Comparison of ENCODE assay signal across 16 cellular contexts in genomic region chr17:44247346-44248219, GRCh38. TPM values are rescaled to one million over a fixed set of nuclear protein-coding genes. Genes with fewer than 3 reads are reported as not detected.
A peak's percentile ranks its signal among the peaks of the same experiment; 100 is the strongest.
DNase-seq lines count a peak whose midpoint lies in the region; ATAC-seq lines count a peak whose summit lies in the region.
"Had no signal": no experiment of that assay in that cellular context is flagged by ENCODE, and none has a peak within 500 bp of the region (broad histone marks: within the 10 kb centered on the region; RNA-seq: fewer than 3 reads in every experiment).

No MANE protein-coding gene starts in this region.

- peaks cover 23% of the 10 kb centered on the region for H3K4me1 Mint-ChIP-seq in activated CD4-positive, alpha-beta T cell treated with anti-CD3 and anti-CD28 coated beads, Interleukin-2, amount 10 ng/mL, durations not matched to agents 24 days and 14 days
- H3K4me1 Mint-ChIP-seq in activated naive CD8-positive, alpha-beta T cell treated with anti-CD3 and anti-CD28 coated beads for 36 hours = peaks cover 36% of the 10 kb centered on the region
- peaks cover 29% of the 10 kb centered on the region for H3K4me1 Mint-ChIP-seq in stimulated activated effector memory CD8-positive, alpha-beta T cell treated with anti-CD3 and anti-CD28 coated beads, Interleukin-12 subunit alpha, Interleukin-12 subunit beta, amount 100 ng/mL, for 72 hours

- no peak overlapping the region for H3K4me3 Mint-ChIP-seq in activated CD4-positive, alpha-beta T cell treated with anti-CD3 and anti-CD28 coated beads, Interleukin-2, amount 10 ng/mL, durations not matched to agents 24 days and 14 days
- no peak overlapping the region for H3K4me3 Mint-ChIP-seq in activated naive CD8-positive, alpha-beta T cell treated with anti-CD3 and anti-CD28 coated beads for 36 hours
- H3K4me3 Mint-ChIP-seq in stimulated activated effector memory CD8-positive, alpha-beta T cell treated with anti-CD3 and anti-CD28 coated beads, Interleukin-12 subunit alpha, Interleukin-12 subunit beta, amount 100 ng/mL, for 72 hours = no peak overlapping the region
- H3K4me3 Mint-ChIP-seq: dendritic cell treated with granulocyte-macrophage colony-stimulating factor and Interleukin-4, amounts not matched to agents 40 ng/mL and 50 ng/mL, for 4 days had no signal

- no peaks in the 10 kb centered on the region for H3K36me3 Mint-ChIP-seq in activated CD4-positive, alpha-beta T cell treated with anti-CD3 and anti-CD28 coated beads, Interleukin-2, amount 10 ng/mL, durations not matched to agents 24 days and 14 days (ENCODE audit: low read depth)
- H3K36me3 Mint-ChIP-seq in activated naive CD8-positive, alpha-beta T cell treated with anti-CD3 and anti-CD28 coated beads for 36 hours = no peaks in the 10 kb centered on the region
- H3K36me3 Mint-ChIP-seq in stimulated activated effector memory CD8-positive, alpha-beta T cell treated with anti-CD3 and anti-CD28 coated beads, Interleukin-12 subunit alpha, Interleukin-12 subunit beta, amount 100 ng/mL, for 72 hours = peaks cover 8% of the 10 kb centered on the region

- no peaks in the 10 kb centered on the region for H3K27me3 Mint-ChIP-seq in activated CD4-positive, alpha-beta T cell treated with anti-CD3 and anti-CD28 coated beads, Interleukin-2, amount 10 ng/mL, durations not matched to agents 24 days and 14 days
- no peaks in the 10 kb centered on the region for H3K27me3 Mint-ChIP-seq in activated naive CD8-positive, alpha-beta T cell treated with anti-CD3 and anti-CD28 coated beads for 36 hours

- no peak for ATAC-seq in stimulated activated effector memory CD8-positive, alpha-beta T cell treated with anti-CD3 and anti-CD28 coated beads, Interleukin-12 subunit alpha, Interleukin-12 subunit beta, amount 100 ng/mL, for 72 hours
- no peak for ATAC-seq in GM18498 (IDR thresholded peaks at IDR 0.05; ENCODE audit: unreplicated experiment)

- DNase-seq in activated CD4-positive, alpha-beta T cell treated with anti-CD3 and anti-CD28 coated beads, Interleukin-2, amount 10 ng/mL, durations not matched to agents 24 days and 14 days = no peak
- DNase-seq in activated CD4-positive, alpha-beta T cell treated with anti-CD3 and anti-CD28 coated beads, Interleukin-2, amount 50 U/mL, for 48 hours = no peak
- no peak for DNase-seq in activated naive CD8-positive, alpha-beta T cell treated with anti-CD3 and anti-CD28 coated beads for 36 hours
- DNase-seq in left kidney (ENCODE audit: low read depth, low spot score) (peak; percentile 29), hippocampal formation (lab: John Stamatoyannopoulos, UW) (no peak), NOMO-1 treated with dmso at 0.1 percent for 144 hours (lab: John Stamatoyannopoulos, UW; ENCODE audit: unreplicated experiment) (no peak)
- DNase-seq in stimulated activated effector memory CD8-positive, alpha-beta T cell treated with anti-CD3 and anti-CD28 coated beads, Interleukin-12 subunit alpha, Interleukin-12 subunit beta, amount 100 ng/mL, for 72 hours (ENCODE audit: low spot score in 2 of 2) = no peak
- DNase-seq: anterior cingulate cortex, DMS 273 treated with DMSO at 0.1 percent for 48 hours, small intestine, tibial artery had no signal

- H3K27ac Mint-ChIP-seq in activated CD4-positive, alpha-beta T cell treated with anti-CD3 and anti-CD28 coated beads, Interleukin-2, amount 10 ng/mL, durations not matched to agents 24 days and 14 days = peak overlapping the region; percentile 56
- H3K27ac Mint-ChIP-seq in activated naive CD8-positive, alpha-beta T cell treated with anti-CD3 and anti-CD28 coated beads for 36 hours = peak overlapping the region; percentile 89
- peak overlapping the region; percentile 89 for H3K27ac Mint-ChIP-seq in stimulated activated effector memory CD8-positive, alpha-beta T cell treated with anti-CD3 and anti-CD28 coated beads, Interleukin-12 subunit alpha, Interleukin-12 subunit beta, amount 100 ng/mL, for 72 hours
- H3K27ac Mint-ChIP-seq: dendritic cell treated with granulocyte-macrophage colony-stimulating factor and Interleukin-4, amounts not matched to agents 40 ng/mL and 50 ng/mL, for 4 days had no signal

- intact Hi-C loops in activated CD4-positive, alpha-beta T cell treated with anti-CD3 and anti-CD28 coated beads, Interleukin-2, amount 10 ng/mL, durations not matched to agents 24 days and 14 days (cut with micrococcal nuclease) = no loop called here

- no peaks in the 10 kb centered on the region for H3K9me3 Mint-ChIP-seq in activated CD4-positive, alpha-beta T cell treated with anti-CD3 and anti-CD28 coated beads, Interleukin-2, amount 10 ng/mL, durations not matched to agents 24 days and 14 days
- no peaks in the 10 kb centered on the region for H3K9me3 Mint-ChIP-seq in activated naive CD8-positive, alpha-beta T cell treated with anti-CD3 and anti-CD28 coated beads for 36 hours
- H3K9me3 Mint-ChIP-seq in stimulated activated effector memory CD8-positive, alpha-beta T cell treated with anti-CD3 and anti-CD28 coated beads, Interleukin-12 subunit alpha, Interleukin-12 subunit beta, amount 100 ng/mL, for 72 hours = no peaks in the 10 kb centered on the region
- H3K9me3 Mint-ChIP-seq: dendritic cell treated with granulocyte-macrophage colony-stimulating factor and Interleukin-4, amounts not matched to agents 40 ng/mL and 50 ng/mL, for 4 days had no signal

RNA-seq across cellular contexts. Expression of gene SLC4A1, which starts 20.4 kb away (rescaled TPM):
- total RNA-seq in activated CD4-positive, alpha-beta T cell treated with anti-CD3 and anti-CD28 coated beads, Interleukin-2, amount 10 ng/mL, durations not matched to agents 24 days and 14 days = not detected in 2 replicates
- not detected for total RNA-seq in activated naive CD8-positive, alpha-beta T cell treated with anti-CD3 and anti-CD28 coated beads for 36 hours
- total RNA-seq: A673, NCI-H460, RPMI7951 had no signal

RNA-seq across cellular contexts. Expression of gene UBTF, which starts 28.1 kb away (rescaled TPM):
- 193 and 195 TPM in 2 replicates for total RNA-seq in activated CD4-positive, alpha-beta T cell treated with anti-CD3 and anti-CD28 coated beads, Interleukin-2, amount 10 ng/mL, durations not matched to agents 24 days and 14 days
- total RNA-seq in activated naive CD8-positive, alpha-beta T cell treated with anti-CD3 and anti-CD28 coated beads for 36 hours = 100 to 1,000 TPM; 158 to 169 TPM

RNA-seq across cellular contexts. Expression of gene ATXN7L3, which starts 47.9 kb away (rescaled TPM):
- 105 and 118 TPM in 2 replicates for total RNA-seq in activated CD4-positive, alpha-beta T cell treated with anti-CD3 and anti-CD28 coated beads, Interleukin-2, amount 10 ng/mL, durations not matched to agents 24 days and 14 days
- total RNA-seq in activated naive CD8-positive, alpha-beta T cell treated with anti-CD3 and anti-CD28 coated beads for 36 hours = 10 to 100 TPM; 78.7 to 83.4 TPM
